Comparison of ENCODE assay signal across 19 cellular contexts in the genomic region with DNA sequence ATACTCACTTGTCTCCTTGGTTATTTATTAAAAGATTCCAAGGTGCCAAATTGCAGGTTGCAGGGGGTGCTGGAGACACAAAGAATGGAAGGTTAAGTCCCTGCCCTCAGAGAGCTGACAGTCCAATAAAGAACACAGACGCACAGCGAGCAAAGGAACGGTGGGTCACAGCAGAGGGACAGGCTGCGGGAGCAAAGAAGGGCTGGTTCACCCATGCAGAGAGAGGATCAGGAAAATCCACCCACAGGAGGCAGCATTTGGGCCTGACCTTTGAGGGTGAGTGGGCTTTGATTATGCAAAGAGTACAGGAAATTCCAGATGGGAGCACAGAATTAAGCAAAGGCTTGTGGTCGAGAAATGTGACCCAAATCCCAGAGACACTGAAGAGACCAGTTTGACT. TPM values are rescaled to one million over a fixed set of nuclear protein-coding genes. Genes with fewer than 3 reads are reported as not detected.
DNase-seq lines count a peak whose midpoint lies in the region; ATAC-seq and TF ChIP-seq lines count a peak whose summit lies in the region.
"Had no signal": no experiment of that assay in that cellular context is flagged by ENCODE, and none has a peak within 500 bp of the region (broad histone marks: within the 10 kb centered on the region; RNA-seq: fewer than 3 reads in every experiment).

No MANE protein-coding gene starts in this region.

- H3K36me3 Mint-ChIP-seq in endodermal cell (ENCODE audit: low read depth) = no peaks in the 10 kb centered on the region
- H3K36me3 Mint-ChIP-seq in type B pancreatic cell = peaks cover 3% of the 10 kb centered on the region
- H3K36me3 Mint-ChIP-seq: CD4-positive, CD25-positive, alpha-beta regulatory T cell had no signal

- no peak overlapping the region for H2BK15ac ChIP-seq in mesendoderm (replicated peaks; ENCODE audit: low read depth)

- no peak overlapping the region for H3K56ac ChIP-seq in mesendoderm (ENCODE audit: low read length)

- no peak overlapping the region for H3K23ac ChIP-seq in mesendoderm (ENCODE audit: low read length)

- peak overlapping the region; percentile 14 for H3K18ac ChIP-seq in mesendoderm (ENCODE audit: low read length)

- H3K27ac Mint-ChIP-seq in endodermal cell (no peak overlapping the region), type B pancreatic cell (no peak overlapping the region)
- H3K27ac Mint-ChIP-seq: CD4-positive, CD25-positive, alpha-beta regulatory T cell; CD8-positive, alpha-beta memory T cell; GM23338; HFFc6 had no signal

- H3K4me2 ChIP-seq in mesendoderm (ENCODE audit: low read length) = no peak overlapping the region
- H3K4me2 ChIP-seq: GM23338 had no signal

- TF ChIP-seq CTCF in endodermal cell (conservative IDR thresholded peaks at IDR 0.05) (no peak), type B pancreatic cell (conservative IDR thresholded peaks at IDR 0.05) (no peak), stomach (IDR thresholded peaks at IDR 0.05) (no peak)

- no peaks in the 10 kb centered on the region for H3K79me2 ChIP-seq in mesendoderm (ENCODE audit: control insufficient read depth, insufficient read depth, low read length)

- WGBS in endodermal cell (ENCODE audit: insufficient coverage in 1 of 2, insufficient read length in 1 of 2), 2 experiments = 91 to 94% methylated on average over 5 of the region's 5 CpGs
- WGBS in mesendoderm (ENCODE audit: extremely low coverage, insufficient coverage, low lambda C conversion rate) = no CpG with 5 or more reads among the region's 5 CpGs
- 87 to 96% (median 91%) methylated on average over 5 of the region's 5 CpGs for WGBS in stomach, 5 donors

- H3K4me3 ChIP-seq in endodermal cell (ENCODE audit: low read length) (no peak overlapping the region), mesendoderm (ENCODE audit: low read length) (no peak overlapping the region), stomach (no peak overlapping the region)
- H3K4me3 ChIP-seq: GM23338 had no signal

- TF ChIP-seq EP300 in stomach (IDR thresholded peaks at IDR 0.05) = no peak

- H4K5ac ChIP-seq in mesendoderm (ENCODE audit: low read length) = no peak overlapping the region

- H3K9ac ChIP-seq in endodermal cell (ENCODE audit: extremely low read depth, low read length, poor library complexity, severe bottlenecking) = no peak overlapping the region
- no peak overlapping the region for H3K9ac ChIP-seq in mesendoderm (ENCODE audit: low read length)

- H3K4ac ChIP-seq in mesendoderm (ENCODE audit: low read depth, low read length) = no peak overlapping the region

- DNase-seq in ecto neural progenitor cell (ENCODE audit: low spot score) = peak; percentile 6
- peak; percentile 32 for DNase-seq in endodermal cell
- no peak for DNase-seq in mesendoderm
- DNase-seq in type B pancreatic cell (ENCODE audit: extremely low spot score, unreplicated experiment) = peak; percentile 20
- no peak for DNase-seq in stomach
- DNase-seq in left colon = no peak
- DNase-seq: ACHN; BE2C; C1 segment of cervical spinal cord; CD4-positive, CD25-positive, alpha-beta regulatory T cell; CD8-positive, alpha-beta memory T cell; COR-L47; GDM1; H7; HFFc6; IMR-90 had no signal

- H3K9me3 Mint-ChIP-seq in endodermal cell (peaks cover 13% of the 10 kb centered on the region), type B pancreatic cell (peaks cover 4% of the 10 kb centered on the region)
- H3K9me3 Mint-ChIP-seq: HFFc6 had no signal

- H4K8ac ChIP-seq in mesendoderm (ENCODE audit: low read depth, low read length) = no peak overlapping the region

- no peaks in the 10 kb centered on the region for H3K27me3 Mint-ChIP-seq in endodermal cell (ENCODE audit: insufficient read depth)
- H3K27me3 Mint-ChIP-seq in type B pancreatic cell = no peaks in the 10 kb centered on the region
- H3K27me3 Mint-ChIP-seq: CD4-positive, CD25-positive, alpha-beta regulatory T cell had no signal

- H3K27ac ChIP-seq in endodermal cell (ENCODE audit: low read depth, low read length) (no peak overlapping the region), mesendoderm (ENCODE audit: low read depth, low read length) (no peak overlapping the region), stomach (no peak overlapping the region)

- H3K9me3 ChIP-seq in endodermal cell (ENCODE audit: control insufficient read depth, low read length) (peaks cover 12% of the 10 kb centered on the region), stomach (peaks cover 0 to 10% (median 3%) of the 10 kb centered on the region in 4 donors)
- H3K9me3 ChIP-seq: BE2C had no signal

- H3K4me1 ChIP-seq in endodermal cell (ENCODE audit: control insufficient read depth, insufficient read depth, low read length) (peaks cover 9% of the 10 kb centered on the region), mesendoderm (ENCODE audit: control insufficient read depth, low read depth, low read length) (peaks cover 13% of the 10 kb centered on the region), stomach (no peaks in the 10 kb centered on the region)
- H3K4me1 ChIP-seq: BE2C had no signal

- H2AK5ac ChIP-seq in mesendoderm (ENCODE audit: low read length) = no peak overlapping the region

- H3K27me3 ChIP-seq in endodermal cell (ENCODE audit: control insufficient read depth, insufficient read depth, low read length, poor library complexity, severe bottlenecking) (no peaks in the 10 kb centered on the region), mesendoderm (ENCODE audit: insufficient read depth, low read length, poor library complexity) (no peaks in the 10 kb centered on the region), stomach (no peaks in the 10 kb centered on the region)
- H3K27me3 ChIP-seq: BE2C had no signal

- H3K4me3 Mint-ChIP-seq in endodermal cell (no peak overlapping the region), type B pancreatic cell (peak overlapping the region; percentile 16)
- H3K4me3 Mint-ChIP-seq: CD4-positive, CD25-positive, alpha-beta regulatory T cell; CD8-positive, alpha-beta memory T cell; GM23338; HFFc6 had no signal

- ATAC-seq in left colon (no peak), HG03520 (IDR thresholded peaks at IDR 0.05; ENCODE audit: unreplicated experiment) (no peak)
- ATAC-seq: GM23338, HCT116 had no signal

- TF ChIP-seq POLR2A in stomach (IDR thresholded peaks at IDR 0.05) = no peak

- no peak overlapping the region for H2BK5ac ChIP-seq in mesendoderm (ENCODE audit: low read length)

- intact Hi-C loops in stomach (cut with DNase I; ENCODE audit: low total_unique reads) = no loop called here
- intact Hi-C loops in left colon (cut with DNase I, micrococcal nuclease) = no loop called here

- H2BK120ac ChIP-seq in mesendoderm (ENCODE audit: low read depth, low read length) = no peak overlapping the region

- peaks cover 40% of the 10 kb centered on the region for H3K4me1 Mint-ChIP-seq in endodermal cell
- peaks cover 26% of the 10 kb centered on the region for H3K4me1 Mint-ChIP-seq in type B pancreatic cell (ENCODE audit: unreplicated experiment)
- H3K4me1 Mint-ChIP-seq: CD4-positive, CD25-positive, alpha-beta regulatory T cell; CD8-positive, alpha-beta memory T cell had no signal

- H3K36me3 ChIP-seq in endodermal cell (ENCODE audit: control insufficient read depth, insufficient read depth, low read length) (no peaks in the 10 kb centered on the region), mesendoderm (ENCODE audit: control insufficient read depth, insufficient read depth, low read length) (no peaks in the 10 kb centered on the region), stomach (no peaks in the 10 kb centered on the region)
- H3K36me3 ChIP-seq: BE2C had no signal

- H3K79me1 ChIP-seq in mesendoderm (ENCODE audit: low read length) = no peaks in the 10 kb centered on the region

RNA-seq across cellular contexts. Expression of gene ZBTB7C, which starts 45.0 kb away (rescaled TPM):
- total RNA-seq in endodermal cell (under 1 TPM; 0.31 to 0.62 TPM), type B pancreatic cell (ENCODE audit: low replicate concordance) (13.0 and 40.9 TPM in 2 replicates), stomach (10 to 100 TPM; 10.1 to 47.8 (median 27.2) TPM), left colon (10 to 100 TPM; 52.1 to 53.4 TPM)
- 0.43 TPM for polyA plus RNA-seq in endodermal cell (2013, experiment 1 of 2)
- polyA plus RNA-seq in endodermal cell (2013, experiment 2 of 2) = 0.41 TPM
- 0.22 TPM for polyA plus RNA-seq in mesendoderm (2013, experiment 1 of 2)
- polyA plus RNA-seq in mesendoderm (2013, experiment 2 of 2) = 0.14 TPM
- 10 to 100 TPM in 2 of 3 donors, 1 to 10 TPM in 1; 3.0 to 23.4 (median 12.8) TPM for polyA plus RNA-seq in stomach
- total RNA-seq: CD4-positive, CD25-positive, alpha-beta regulatory T cell; HFFc6; IMR-90 had no signal
- polyA plus RNA-seq: CD4-positive, CD25-positive, alpha-beta regulatory T cell; CD8-positive, alpha-beta memory T cell; IMR-90 had no signal

Comparison
In these comparisons a context has a peak if more than half of its experiments do, and no peak if none do; other contexts are left out.
1. DNase-seq: peak in ecto neural progenitor cell (single experiment), endodermal cell (single experiment) and type B pancreatic cell (single experiment); none in mesendoderm (single experiment), stomach (single experiment) and left colon (0 of 2).